Comparison of ENCODE assay signal across 20 cellular contexts in the genomic region with DNA sequence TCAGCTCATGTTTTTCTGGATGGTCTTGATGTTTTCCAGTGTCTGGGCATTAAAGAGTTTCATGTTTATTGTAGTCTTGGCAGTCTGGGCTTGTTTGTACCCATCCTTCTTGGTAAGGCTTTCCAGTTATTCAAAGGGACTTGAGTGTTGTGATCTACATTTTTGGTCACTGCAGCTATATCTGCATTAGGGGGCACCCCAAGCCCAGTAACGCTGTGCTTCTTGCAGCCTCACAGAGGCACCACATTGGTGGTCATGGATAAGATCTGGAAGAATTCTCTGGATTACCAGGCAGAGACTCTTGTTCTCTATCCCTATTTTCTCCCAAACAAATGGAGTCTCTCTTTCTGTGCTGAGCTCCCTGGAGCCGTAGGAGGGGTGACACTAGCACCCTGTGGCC.
DNase-seq lines count a peak whose midpoint lies in the region; ATAC-seq, FAIRE-seq and TF ChIP-seq lines count a peak whose summit lies in the region.
"Had no signal": no experiment of that assay in that cellular context is flagged by ENCODE, and none has a peak within 500 bp of the region (broad histone marks: within the 10 kb centered on the region; RNA-seq: fewer than 3 reads in every experiment).

No MANE protein-coding gene starts in this region.

- no peak overlapping the region for H3K9ac ChIP-seq in neural progenitor cell

- no peaks in the 10 kb centered on the region for H3K36me3 Mint-ChIP-seq in neural progenitor cell

- no peak overlapping the region for H3K4me3 ChIP-seq in WERI-Rb-1 (ENCODE audit: low read depth, low read length)
- H3K4me3 ChIP-seq in neural progenitor cell = no peak overlapping the region
- H3K4me3 ChIP-seq in small intestine (ENCODE audit: low read depth in 1 of 2, low read length in 2 of 2) = no peak overlapping the region
- H3K4me3 ChIP-seq: lung, smooth muscle cell, suprapubic skin had no signal

- no peak for FAIRE-seq in small intestine (lab: Jason Lieb, UNC)
- FAIRE-seq: H54 had no signal

- no peak overlapping the region for H3K4me3 Mint-ChIP-seq in neural progenitor cell
- H3K4me3 Mint-ChIP-seq: activated CD8-positive, alpha-beta T cell treated with anti-CD3 and anti-CD28 coated beads, Interleukin-2, amount 10 ng/mL, durations not matched to agents 7 days and 5 days had no signal

- H3K27me3 ChIP-seq in WERI-Rb-1 (ENCODE audit: insufficient read depth, low read depth, severe bottlenecking) (no peaks in the 10 kb centered on the region), neural progenitor cell (no peaks in the 10 kb centered on the region), small intestine (ENCODE audit: control insufficient read depth in 2 of 2, insufficient read depth in 2 of 2, low read length in 2 of 2) (no peaks in the 10 kb centered on the region)
- H3K27me3 ChIP-seq: suprapubic skin had no signal

- no peaks in the 10 kb centered on the region for H3K4me1 Mint-ChIP-seq in neural progenitor cell

- DNase-seq in DMS 273 (lab: John Stamatoyannopoulos, UW; ENCODE audit: unreplicated experiment) (peak; percentile 45), DMS 273 treated with DMSO at 0.1 percent for 48 hours (lab: John Stamatoyannopoulos, UW) (no peak), M059J (ENCODE audit: low read depth) (peak; percentile 42), WERI-Rb-1 (peak; percentile 60), neural progenitor cell (ENCODE audit: low spot score) (peak; percentile 53), small intestine (no peak)
- DNase-seq in activated CD4-positive, alpha-beta T cell treated with anti-CD3 and anti-CD28 coated beads for 4 hours = no peak
- DNase-seq: activated CD8-positive, alpha-beta T cell treated with anti-CD3 and anti-CD28 coated beads, Interleukin-2, amount 10 ng/mL, durations not matched to agents 7 days and 5 days; activated gamma-delta T cell treated with Interleukin-2 at 50 U/mL for 16 hours; caudate nucleus; DMS79 treated with DMSO at 0.1 percent for 48 hours; erythroblast; NCI-H187 treated with DMSO at 0.1 percent for 48 hours; nucleus accumbens had no signal

- ATAC-seq in GM18502 (IDR thresholded peaks at IDR 0.05; ENCODE audit: poor library complexity, unreplicated experiment) = no peak
- ATAC-seq: activated CD8-positive, alpha-beta T cell treated with anti-CD3 and anti-CD28 coated beads, Interleukin-2, amount 10 ng/mL, durations not matched to agents 7 days and 5 days had no signal

- H3K27ac ChIP-seq in WERI-Rb-1 = no peak overlapping the region
- no peak overlapping the region for H3K27ac ChIP-seq in neural progenitor cell
- H3K27ac ChIP-seq in small intestine (ENCODE audit: low read depth in 1 of 2, low read length in 1 of 2) = no peak overlapping the region
- H3K27ac ChIP-seq: 22Rv1, suprapubic skin had no signal

- peaks cover 3% of the 10 kb centered on the region for H3K9me3 Mint-ChIP-seq in neural progenitor cell

- H3K79me2 ChIP-seq in neural progenitor cell (ENCODE audit: low read depth) = no peaks in the 10 kb centered on the region

- no peak overlapping the region for H2AFZ ChIP-seq in neural progenitor cell (replicated peaks)

- 80 to 83% (median 82%) methylated on average over 2 of the region's 2 CpGs for WGBS in small intestine, 3 donors

- no peak overlapping the region for H3K27ac Mint-ChIP-seq in neural progenitor cell
- H3K27ac Mint-ChIP-seq: activated CD8-positive, alpha-beta T cell treated with anti-CD3 and anti-CD28 coated beads, Interleukin-2, amount 10 ng/mL, durations not matched to agents 7 days and 5 days had no signal

- TF ChIP-seq CTCF in WERI-Rb-1 (IDR thresholded peaks at IDR 0.05; ENCODE audit: low read depth, low read length) (peak; percentile 52), neural progenitor cell (IDR thresholded peaks at IDR 0.05) (peak; percentile 54)

- no peaks in the 10 kb centered on the region for H3K36me3 ChIP-seq in WERI-Rb-1
- H3K36me3 ChIP-seq in neural progenitor cell = no peaks in the 10 kb centered on the region
- H3K36me3 ChIP-seq in small intestine (ENCODE audit: control insufficient read depth in 2 of 2, insufficient read depth in 2 of 2, low read length in 2 of 2) = no peaks in the 10 kb centered on the region
- H3K36me3 ChIP-seq: suprapubic skin had no signal

- no peaks in the 10 kb centered on the region for H4K20me1 ChIP-seq in neural progenitor cell (ENCODE audit: low read depth)

- H3K4me1 ChIP-seq in neural progenitor cell = no peaks in the 10 kb centered on the region
- H3K4me1 ChIP-seq in small intestine (ENCODE audit: control insufficient read depth in 2 of 2, insufficient read depth in 1 of 2, low read depth in 1 of 2, low read length in 1 of 2) = no peaks in the 10 kb centered on the region
- H3K4me1 ChIP-seq: suprapubic skin had no signal

- H3K9me3 ChIP-seq in WERI-Rb-1 (ENCODE audit: severe bottlenecking) = no peaks in the 10 kb centered on the region
- H3K9me3 ChIP-seq in neural progenitor cell (ENCODE audit: low read depth) = no peaks in the 10 kb centered on the region
- H3K9me3 ChIP-seq in small intestine (ENCODE audit: control insufficient read depth, low read depth) = no peaks in the 10 kb centered on the region
- H3K9me3 ChIP-seq: suprapubic skin had no signal

- no peak overlapping the region for H3K4me2 ChIP-seq in neural progenitor cell
- H3K4me2 ChIP-seq: smooth muscle cell had no signal

- no peaks in the 10 kb centered on the region for H3F3A ChIP-seq in neural progenitor cell (ENCODE audit: low read depth)

- H3K27me3 Mint-ChIP-seq in neural progenitor cell (ENCODE audit: insufficient read depth, low read depth) = no peaks in the 10 kb centered on the region

Comparison
In these comparisons a context has a peak if more than half of its experiments do, and no peak if none do; other contexts are left out.
1. DNase-seq: peak in DMS 273 (single experiment), M059J (single experiment), WERI-Rb-1 (single experiment) and neural progenitor cell (single experiment); none in DMS 273 treated with DMSO at 0.1 percent for 48 hours (single experiment), activated CD4-positive, alpha-beta T cell treated with anti-CD3 and anti-CD28 coated beads for 4 hours (0 of 2) and small intestine (single experiment).